In genomic region chr4:128366212-128366611, GRCh38 we compare ENCODE assay signal across 11 cellular contexts.
"Had no signal": no experiment of that assay in that cellular context is flagged by ENCODE, and none has a peak within 500 bp of the region (broad histone marks: within the 10 kb centered on the region; RNA-seq: fewer than 3 reads in every experiment).

No MANE protein-coding gene starts in this region.

- ATAC-seq: GM23338, HCT116 had no signal

- H3K9ac ChIP-seq: GM23248 had no signal

- H3K27ac ChIP-seq: GM23248 had no signal

- H3K4me1 Mint-ChIP-seq: GM23338, H9 had no signal

- DNase-seq: GM23248, GOT3, H7, H9, HCEC 1CT, HFFc6 had no signal

- H3K4me2 ChIP-seq: GM23338 had no signal

- H3K4me1 ChIP-seq: HAP-1 had no signal

- H3K4me3 ChIP-seq: GM23248, GM23338, HAP-1 had no signal

- FAIRE-seq: H1, H54 had no signal

- H3K27ac Mint-ChIP-seq: GM23338, H9, HFFc6 had no signal

- H2AFZ ChIP-seq: GM23248, GM23338 had no signal

- H3K4me3 Mint-ChIP-seq: GM23338, H9, HFFc6 had no signal

- H3K36me3 ChIP-seq: HAP-1 had no signal
